In genomic region chr13:112095354-112095753, GRCh38 we compare ENCODE assay signal across 5 cellular contexts. TPM values are rescaled to one million over a fixed set of nuclear protein-coding genes. Genes with fewer than 3 reads are reported as not detected.
"Had no signal": no experiment of that assay in that cellular context is flagged by ENCODE, and none has a peak within 500 bp of the region (broad histone marks: within the 10 kb centered on the region; RNA-seq: fewer than 3 reads in every experiment).

No MANE protein-coding gene starts in this region.

- ATAC-seq: GM23338 had no signal

- H2AFZ ChIP-seq: GM23338 had no signal

- DNase-seq: H9, HCEC 1CT, IMR-90 had no signal

- H3K4me3 ChIP-seq: GM23338 had no signal

- H3K4me2 ChIP-seq: GM23338 had no signal

RNA-seq across cellular contexts. Expression of gene SOX1, which starts 28.4 kb away (rescaled TPM):
- total RNA-seq: HT-29, IMR-90 had no signal
- polyA plus RNA-seq: IMR-90 had no signal
